Comparison of ENCODE assay signal across 1 cellular context in the genomic region with DNA sequence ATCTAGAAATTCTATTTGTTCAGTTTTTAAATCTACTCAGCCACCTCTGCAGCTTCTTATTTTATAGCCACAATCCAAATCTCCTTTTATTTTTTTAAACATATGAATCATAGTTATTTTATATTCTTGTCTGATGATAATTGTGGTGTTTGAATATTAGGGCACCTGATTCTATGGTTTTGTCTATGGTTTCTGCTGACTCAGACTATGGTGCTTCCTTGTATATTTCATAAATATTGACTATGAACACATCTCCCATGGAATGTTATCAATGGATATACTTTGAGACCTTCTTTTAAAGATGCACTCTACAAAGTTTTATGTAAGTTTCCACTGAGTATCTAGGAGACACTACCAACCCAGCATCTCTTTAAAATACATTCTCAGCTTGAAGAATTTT.
TF ChIP-seq lines count a peak whose summit lies in the region.

No MANE protein-coding gene starts in this region.

TF ChIP-seq in A549, 52 proteins besides CTCF, POLR2A, EP300 and RAD21:
- TF ChIP-seq, protein P1, sequence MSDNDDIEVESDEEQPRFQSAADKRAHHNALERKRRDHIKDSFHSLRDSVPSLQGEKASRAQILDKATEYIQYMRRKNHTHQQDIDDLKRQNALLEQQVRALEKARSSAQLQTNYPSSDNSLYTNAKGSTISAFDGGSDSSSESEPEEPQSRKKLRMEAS (IDR thresholded peaks at IDR 0.05), result no peak
- TF ChIP-seq MAFK (IDR thresholded peaks at IDR 0.05; ENCODE audit: partially characterized antibody), result peak; percentile 65
